22 cellular contexts compared by ENCODE assay signal in the genomic region with DNA sequence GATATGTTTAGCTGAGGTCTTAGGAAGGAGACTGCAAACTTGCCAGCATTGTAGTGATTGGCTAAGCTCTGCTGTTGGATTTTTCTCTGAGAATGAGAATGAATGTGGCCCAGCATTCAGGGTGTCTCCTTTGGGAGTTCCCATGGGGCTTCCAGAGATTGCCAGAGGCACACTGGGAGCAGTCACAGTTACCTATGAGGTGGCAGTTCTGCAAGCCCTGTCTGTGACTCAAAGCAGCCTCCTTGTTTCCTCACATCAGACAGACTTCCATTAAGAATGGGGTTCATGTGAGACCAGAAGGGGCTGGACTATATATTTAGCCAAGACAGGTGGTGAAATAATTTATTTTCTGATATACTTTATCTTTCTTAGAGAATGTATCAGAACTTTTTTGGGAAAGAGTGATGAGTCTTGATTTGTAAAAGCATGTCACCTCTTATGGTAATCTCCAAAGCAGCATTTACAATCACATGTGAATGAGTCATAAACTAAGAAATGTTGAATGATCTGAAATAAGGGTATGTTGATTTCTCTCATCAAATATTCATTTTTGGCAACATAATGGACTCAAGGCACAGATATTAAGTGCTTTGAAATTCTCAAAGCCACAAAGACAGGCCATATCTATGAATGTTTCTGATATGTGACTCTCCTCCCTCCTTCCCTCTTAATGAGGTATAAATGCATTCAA. TPM values are rescaled to one million over a fixed set of nuclear protein-coding genes. Genes with fewer than 3 reads are reported as not detected.
DNase-seq lines count a peak whose midpoint lies in the region; ATAC-seq and TF ChIP-seq lines count a peak whose summit lies in the region.
"Had no signal": no experiment of that assay in that cellular context is flagged by ENCODE, and none has a peak within 500 bp of the region (broad histone marks: within the 10 kb centered on the region; RNA-seq: fewer than 3 reads in every experiment).

No MANE protein-coding gene starts in this region.

- TF ChIP-seq CTCF in choroid plexus epithelial cell (conservative IDR thresholded peaks at IDR 0.05; ENCODE audit: low read depth, low read length), result no peak

- H3K4me2 ChIP-seq in GM23248 (ENCODE audit: unreplicated experiment) (no peak overlapping the region), mesenchymal stem cell (ENCODE audit: low read length, poor library complexity, severe bottlenecking) (no peak overlapping the region)

- no peaks in the 10 kb centered on the region for H3K79me1 ChIP-seq in mesenchymal stem cell (replicated peaks; ENCODE audit: low read length, poor library complexity, severe bottlenecking)

- no peak overlapping the region for H4K91ac ChIP-seq in mesenchymal stem cell (ENCODE audit: low read length)

- H2BK120ac ChIP-seq in mesenchymal stem cell (ENCODE audit: low read depth, low read length), result no peak overlapping the region

- H3K4me3 ChIP-seq in GM23248, result no peak overlapping the region
- no peak overlapping the region for H3K4me3 ChIP-seq in choroid plexus epithelial cell (ENCODE audit: low read depth, low read length)
- no peak overlapping the region for H3K4me3 ChIP-seq in mesenchymal stem cell (ENCODE audit: insufficient read depth in 1 of 2, low read depth in 1 of 2, low read length in 2 of 2)
- H3K4me3 ChIP-seq: coronary artery, left ventricle myocardium inferior, Peyer's patch had no signal

- H3K23ac ChIP-seq in mesenchymal stem cell (ENCODE audit: low read length in 2 of 2), result no peak overlapping the region

- H3K4me1 ChIP-seq in GM23248 (ENCODE audit: insufficient read depth), result peaks cover 11% of the 10 kb centered on the region
- no peaks in the 10 kb centered on the region for H3K4me1 ChIP-seq in mesenchymal stem cell (ENCODE audit: control insufficient read depth, insufficient read depth, low read depth, low read length)
- H3K4me1 ChIP-seq: Peyer's patch had no signal

- peak overlapping the region; percentile 9 for H4K8ac ChIP-seq in mesenchymal stem cell (ENCODE audit: low read length)

- no peak overlapping the region for H2BK12ac ChIP-seq in mesenchymal stem cell (ENCODE audit: low read length in 2 of 2)

- DNase-seq in COLO829 (ENCODE audit: low spot score), result peak; percentile 60
- peak; percentile 32 for DNase-seq in GM23248
- peak; percentile 26 for DNase-seq in choroid plexus epithelial cell (ENCODE audit: low read depth)
- DNase-seq in mesenchymal stem cell, result peak; percentile 30
- DNase-seq in natural killer cell treated with Interleukin-12 subunit alpha and Interleukin-12 subunit beta and Interleukin-15 and Interleukin-18, amount 100 ng/mL, for 72 hours (ENCODE audit: low spot score), result no peak
- DNase-seq: activated CD4-positive, alpha-beta T cell treated with anti-CD3 and anti-CD28 coated beads, Interleukin-2, amount 10 ng/mL, durations not matched to agents 7 days and 5 days; CD4-positive, alpha-beta memory T cell; DMS53; endodermal cell; GF-D8; left ventricle myocardium inferior; NCI-H1417; NCI-H510A; NK-92 treated with Interleukin-12 subunit alpha and Interleukin-12 subunit beta, amount 100 ng/mL, for 24 hours; Peyer's patch; stimulated activated CD4-positive, alpha-beta T cell treated with anti-CD3 and anti-CD28 coated beads, Interleukin-2, amount 100 ng/mL, for 48 hours; stimulated activated naive CD4-positive, alpha-beta T cell; T-helper 1 cell had no signal

- no peak overlapping the region for H2AK5ac ChIP-seq in mesenchymal stem cell (ENCODE audit: low read length, severe bottlenecking)

- H3K4me3 Mint-ChIP-seq in natural killer cell treated with Interleukin-12 subunit alpha and Interleukin-12 subunit beta and Interleukin-15 and Interleukin-18, amount 100 ng/mL, for 72 hours, result no peak overlapping the region
- H3K4me3 Mint-ChIP-seq: activated CD4-positive, alpha-beta T cell treated with anti-CD3 and anti-CD28 coated beads, Interleukin-2, amount 10 ng/mL, durations not matched to agents 7 days and 5 days; brain; CD4-positive, alpha-beta memory T cell; endodermal cell had no signal

- H3K9ac ChIP-seq in GM23248, result no peak overlapping the region
- H3K9ac ChIP-seq in mesenchymal stem cell (ENCODE audit: low read length), result peak overlapping the region; percentile 38

- no peaks in the 10 kb centered on the region for H3K79me2 ChIP-seq in GM23248 (ENCODE audit: insufficient read depth)

- H3K27ac ChIP-seq in GM23248 (no peak overlapping the region), mesenchymal stem cell (ENCODE audit: low read length, poor library complexity, severe bottlenecking) (no peak overlapping the region)
- H3K27ac ChIP-seq: coronary artery, left ventricle myocardium inferior, Peyer's patch had no signal

- peaks cover 13 to 26% of the 10 kb centered on the region in 2 donors for H3K27me3 Mint-ChIP-seq in natural killer cell treated with Interleukin-12 subunit alpha and Interleukin-12 subunit beta and Interleukin-15 and Interleukin-18, amount 100 ng/mL, for 72 hours
- H3K27me3 Mint-ChIP-seq: brain had no signal

- no peaks in the 10 kb centered on the region for H3K36me3 Mint-ChIP-seq in natural killer cell treated with Interleukin-12 subunit alpha and Interleukin-12 subunit beta and Interleukin-15 and Interleukin-18, amount 100 ng/mL, for 72 hours
- H3K36me3 Mint-ChIP-seq: brain had no signal

- H3K4ac ChIP-seq in mesenchymal stem cell (ENCODE audit: low read depth in 1 of 2, low read length in 2 of 2), result no peak overlapping the region

- no peaks in the 10 kb centered on the region for H3K9me3 Mint-ChIP-seq in natural killer cell treated with Interleukin-12 subunit alpha and Interleukin-12 subunit beta and Interleukin-15 and Interleukin-18, amount 100 ng/mL, for 72 hours
- H3K9me3 Mint-ChIP-seq: endodermal cell had no signal

- H3K9me2 ChIP-seq in GM23248 (ENCODE audit: insufficient read depth), result no peaks in the 10 kb centered on the region

- no peak overlapping the region for H2BK15ac ChIP-seq in mesenchymal stem cell (ENCODE audit: low read depth, poor library complexity, severe bottlenecking)

- no peak overlapping the region for H2BK5ac ChIP-seq in mesenchymal stem cell (ENCODE audit: low read depth, low read length, poor library complexity, severe bottlenecking)

- H4K20me1 ChIP-seq in GM23248 (ENCODE audit: insufficient read depth), result no peaks in the 10 kb centered on the region

- in situ Hi-C loops in GM23248 (cut with MboI), result no loop called here

- ATAC-seq in HG03432 (IDR thresholded peaks at IDR 0.05; ENCODE audit: unreplicated experiment) (no peak), HG02981 (IDR thresholded peaks at IDR 0.05; ENCODE audit: unreplicated experiment) (no peak)
- no peak for ATAC-seq in natural killer cell treated with Interleukin-12 subunit alpha and Interleukin-12 subunit beta and Interleukin-15 and Interleukin-18, amount 100 ng/mL, for 72 hours

- H3K9me3 ChIP-seq in GM23248 (ENCODE audit: low read depth) (no peaks in the 10 kb centered on the region), mesenchymal stem cell (ENCODE audit: control insufficient read depth, low read length) (no peaks in the 10 kb centered on the region)
- H3K9me3 ChIP-seq: left ventricle myocardium inferior, Peyer's patch had no signal

- H3K18ac ChIP-seq in mesenchymal stem cell (ENCODE audit: low read depth in 1 of 2, low read length in 2 of 2), result no peak overlapping the region

- H3K27me3 ChIP-seq in GM23248 (replicated peaks; ENCODE audit: insufficient read depth) (no peaks in the 10 kb centered on the region), mesenchymal stem cell (ENCODE audit: control insufficient read depth in 1 of 2, insufficient read depth in 1 of 2, low read length in 2 of 2) (no peaks in the 10 kb centered on the region)
- H3K27me3 ChIP-seq: Peyer's patch had no signal

- H3K14ac ChIP-seq in mesenchymal stem cell (ENCODE audit: low read length in 2 of 2), result no peak overlapping the region

- H2AFZ ChIP-seq in GM23248, result no peak overlapping the region
- H2AFZ ChIP-seq in mesenchymal stem cell (ENCODE audit: low read depth, low read length), result no peak overlapping the region

- H3F3A ChIP-seq in GM23248 (ENCODE audit: insufficient read depth), result peaks cover 5% of the 10 kb centered on the region; the same call in 1 of the 2 replicates

- no peaks in the 10 kb centered on the region for H3K4me1 Mint-ChIP-seq in natural killer cell treated with Interleukin-12 subunit alpha and Interleukin-12 subunit beta and Interleukin-15 and Interleukin-18, amount 100 ng/mL, for 72 hours (ENCODE audit: low read depth in 2 of 2)
- H3K4me1 Mint-ChIP-seq: brain; CD4-positive, alpha-beta memory T cell had no signal

- H3K36me3 ChIP-seq in GM23248 (ENCODE audit: low read depth), result no peaks in the 10 kb centered on the region
- no peaks in the 10 kb centered on the region for H3K36me3 ChIP-seq in mesenchymal stem cell (ENCODE audit: control insufficient read depth in 1 of 2, insufficient read depth in 2 of 2, low read depth in 1 of 2, low read length in 2 of 2)
- H3K36me3 ChIP-seq: left ventricle myocardium inferior, Peyer's patch had no signal

- no peak overlapping the region for H3K27ac Mint-ChIP-seq in natural killer cell treated with Interleukin-12 subunit alpha and Interleukin-12 subunit beta and Interleukin-15 and Interleukin-18, amount 100 ng/mL, for 72 hours
- H3K27ac Mint-ChIP-seq: activated CD4-positive, alpha-beta T cell treated with anti-CD3 and anti-CD28 coated beads, Interleukin-2, amount 10 ng/mL, durations not matched to agents 7 days and 5 days; CD4-positive, alpha-beta memory T cell; endodermal cell had no signal

RNA-seq across cellular contexts. Expression of gene SLC19A2, which starts 9.5 kb away (rescaled TPM):
- 7.1 and 7.6 TPM in 2 replicates for total RNA-seq in GM23248 (2014; rRNA removed; shearing (Covaris generic))
- polyA plus RNA-seq in GM23248 (2016; fragmentation: Nextera tagmentation; extraction: Ambion mirVana), result 2.1 and 2.6 TPM in 2 replicates
- 6.8 TPM for polyA plus RNA-seq in mesenchymal stem cell (2013, experiment 1 of 2)
- polyA plus RNA-seq in mesenchymal stem cell (2013, experiment 2 of 2), result 7.1 TPM
- total RNA-seq in natural killer cell treated with Interleukin-12 subunit alpha and Interleukin-12 subunit beta and Interleukin-15 and Interleukin-18, amount 100 ng/mL, for 72 hours, result 1 to 10 TPM; 6.3 to 8.0 TPM
